ENCODE assay signal across 1 cellular context in genomic region chr19:13118424-13119193, GRCh38.
A peak's percentile ranks its signal among the peaks of the same experiment; 100 is the strongest.
TF ChIP-seq lines count a peak whose summit lies in the region.

No MANE protein-coding gene starts in this region.

TF ChIP-seq in HEK293, 187 proteins besides CTCF, POLR2A, EP300 and RAD21 (continued from another document):
- TF ChIP-seq AEBP2 (tag by site-specific recombination; IDR thresholded peaks at IDR 0.05; ENCODE audit: borderline replicate concordance) (no peak), KLF7 (tag by site-specific recombination; IDR thresholded peaks at IDR 0.05; ENCODE audit: borderline replicate concordance) (0 out of 2 replicates have a peak, but pooled peaks have one; percentile 41), ZNF544 (tag by site-specific recombination; IDR thresholded peaks at IDR 0.05) (no peak), ZNF561 (tag by site-specific recombination; IDR thresholded peaks at IDR 0.05; ENCODE audit: borderline replicate concordance) (peak; percentile 28; the same call in 1 of the 2 replicates), ZSCAN30 (tag by site-specific recombination; IDR thresholded peaks at IDR 0.05) (no peak), ZNF202 (tag by site-specific recombination; IDR thresholded peaks at IDR 0.05; ENCODE audit: borderline replicate concordance) (no peak), PRDM10 (tag by site-specific recombination; IDR thresholded peaks at IDR 0.05) (peak; percentile 42; the same call in 1 of the 2 replicates), MYNN (tag by site-specific recombination; IDR thresholded peaks at IDR 0.05; ENCODE audit: borderline replicate concordance) (no peak), HOXD13 (CRISPR knock-in tag; IDR thresholded peaks at IDR 0.05; ENCODE audit: borderline replicate concordance) (no peak), ZNF133 (tag by site-specific recombination; IDR thresholded peaks at IDR 0.05) (no peak), ZNF629 (tag by site-specific recombination; IDR thresholded peaks at IDR 0.05) (0 out of 2 replicates have a peak, but pooled peaks have one; percentile 36), ZBTB48 (tag by site-specific recombination; IDR thresholded peaks at IDR 0.05) (no peak), ZNF530 (tag by site-specific recombination; IDR thresholded peaks at IDR 0.05; ENCODE audit: low read depth) (no peak), ZNF394 (tag by site-specific recombination; IDR thresholded peaks at IDR 0.05; ENCODE audit: borderline replicate concordance) (no peak), ZNF843 (tag by site-specific recombination; IDR thresholded peaks at IDR 0.05) (peak; percentile 53; the same call in 1 of the 2 replicates), ZBTB6 (tag by site-specific recombination; IDR thresholded peaks at IDR 0.05) (no peak), ZNF366 (tag by site-specific recombination; conservative IDR thresholded peaks at IDR 0.05) (no peak), ZNF248 (tag by site-specific recombination; IDR thresholded peaks at IDR 0.05) (no peak), ZNF24 (tag by site-specific recombination; IDR thresholded peaks at IDR 0.05) (0 out of 2 replicates have a peak, but pooled peaks have one; percentile 15), TCF7L2 (IDR thresholded peaks at IDR 0.05; ENCODE audit: borderline replicate concordance, low read depth, low read length) (no peak), ZNF423 (tag by site-specific recombination; IDR thresholded peaks at IDR 0.05) (no peak), ZNF112 (tag by site-specific recombination; IDR thresholded peaks at IDR 0.05) (no peak), ZBTB21 (tag by site-specific recombination; IDR thresholded peaks at IDR 0.05) (no peak), ZNF132 (tag by site-specific recombination; IDR thresholded peaks at IDR 0.05; ENCODE audit: borderline replicate concordance) (no peak), ZNF792 (tag by site-specific recombination; IDR thresholded peaks at IDR 0.05) (no peak), ZNF549 (tag by site-specific recombination; IDR thresholded peaks at IDR 0.05) (no peak), SETDB1 (IDR thresholded peaks at IDR 0.05; ENCODE audit: insufficient read length, low read length) (no peak), ZNF157 (tag by site-specific recombination; IDR thresholded peaks at IDR 0.05) (peak; percentile 29; the same call in 1 of the 2 replicates), ZNF404 (tag by site-specific recombination; IDR thresholded peaks at IDR 0.05) (no peak), ZNF777 (tag by site-specific recombination; IDR thresholded peaks at IDR 0.05; ENCODE audit: borderline replicate concordance) (no peak)
- TF ChIP-seq, protein P1, sequence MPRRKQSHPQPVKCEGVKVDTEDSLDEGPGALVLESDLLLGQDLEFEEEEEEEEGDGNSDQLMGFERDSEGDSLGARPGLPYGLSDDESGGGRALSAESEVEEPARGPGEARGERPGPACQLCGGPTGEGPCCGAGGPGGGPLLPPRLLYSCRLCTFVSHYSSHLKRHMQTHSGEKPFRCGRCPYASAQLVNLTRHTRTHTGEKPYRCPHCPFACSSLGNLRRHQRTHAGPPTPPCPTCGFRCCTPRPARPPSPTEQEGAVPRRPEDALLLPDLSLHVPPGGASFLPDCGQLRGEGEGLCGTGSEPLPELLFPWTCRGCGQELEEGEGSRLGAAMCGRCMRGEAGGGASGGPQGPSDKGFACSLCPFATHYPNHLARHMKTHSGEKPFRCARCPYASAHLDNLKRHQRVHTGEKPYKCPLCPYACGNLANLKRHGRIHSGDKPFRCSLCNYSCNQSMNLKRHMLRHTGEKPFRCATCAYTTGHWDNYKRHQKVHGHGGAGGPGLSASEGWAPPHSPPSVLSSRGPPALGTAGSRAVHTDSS (tag by site-specific recombination; IDR thresholded peaks at IDR 0.05): no peak
- TF ChIP-seq, protein P2, sequence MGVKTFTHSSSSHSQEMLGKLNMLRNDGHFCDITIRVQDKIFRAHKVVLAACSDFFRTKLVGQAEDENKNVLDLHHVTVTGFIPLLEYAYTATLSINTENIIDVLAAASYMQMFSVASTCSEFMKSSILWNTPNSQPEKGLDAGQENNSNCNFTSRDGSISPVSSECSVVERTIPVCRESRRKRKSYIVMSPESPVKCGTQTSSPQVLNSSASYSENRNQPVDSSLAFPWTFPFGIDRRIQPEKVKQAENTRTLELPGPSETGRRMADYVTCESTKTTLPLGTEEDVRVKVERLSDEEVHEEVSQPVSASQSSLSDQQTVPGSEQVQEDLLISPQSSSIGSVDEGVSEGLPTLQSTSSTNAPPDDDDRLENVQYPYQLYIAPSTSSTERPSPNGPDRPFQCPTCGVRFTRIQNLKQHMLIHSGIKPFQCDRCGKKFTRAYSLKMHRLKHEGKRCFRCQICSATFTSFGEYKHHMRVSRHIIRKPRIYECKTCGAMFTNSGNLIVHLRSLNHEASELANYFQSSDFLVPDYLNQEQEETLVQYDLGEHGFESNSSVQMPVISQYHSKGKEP (tag by site-specific recombination; IDR thresholded peaks at IDR 0.05): no peak
- TF ChIP-seq, protein P3, sequence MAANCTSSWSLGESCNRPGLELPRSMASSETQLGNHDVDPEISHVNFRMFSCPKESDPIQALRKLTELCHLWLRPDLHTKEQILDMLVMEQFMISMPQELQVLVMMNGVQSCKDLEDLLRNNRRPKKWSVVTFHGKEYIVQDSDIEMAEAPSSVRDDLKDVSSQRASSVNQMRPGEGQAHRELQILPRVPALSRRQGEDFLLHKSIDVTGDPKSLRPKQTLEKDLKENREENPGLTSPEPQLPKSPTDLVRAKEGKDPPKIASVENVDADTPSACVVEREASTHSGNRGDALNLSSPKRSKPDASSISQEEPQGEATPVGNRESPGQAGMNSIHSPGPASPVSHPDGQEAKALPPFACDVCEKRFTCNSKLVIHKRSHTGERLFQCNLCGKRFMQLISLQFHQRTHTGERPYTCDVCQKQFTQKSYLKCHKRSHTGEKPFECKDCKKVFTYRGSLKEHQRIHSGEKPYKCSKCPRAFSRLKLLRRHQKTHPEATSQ (tag by site-specific recombination; IDR thresholded peaks at IDR 0.05): no peak
- TF ChIP-seq, protein P4, sequence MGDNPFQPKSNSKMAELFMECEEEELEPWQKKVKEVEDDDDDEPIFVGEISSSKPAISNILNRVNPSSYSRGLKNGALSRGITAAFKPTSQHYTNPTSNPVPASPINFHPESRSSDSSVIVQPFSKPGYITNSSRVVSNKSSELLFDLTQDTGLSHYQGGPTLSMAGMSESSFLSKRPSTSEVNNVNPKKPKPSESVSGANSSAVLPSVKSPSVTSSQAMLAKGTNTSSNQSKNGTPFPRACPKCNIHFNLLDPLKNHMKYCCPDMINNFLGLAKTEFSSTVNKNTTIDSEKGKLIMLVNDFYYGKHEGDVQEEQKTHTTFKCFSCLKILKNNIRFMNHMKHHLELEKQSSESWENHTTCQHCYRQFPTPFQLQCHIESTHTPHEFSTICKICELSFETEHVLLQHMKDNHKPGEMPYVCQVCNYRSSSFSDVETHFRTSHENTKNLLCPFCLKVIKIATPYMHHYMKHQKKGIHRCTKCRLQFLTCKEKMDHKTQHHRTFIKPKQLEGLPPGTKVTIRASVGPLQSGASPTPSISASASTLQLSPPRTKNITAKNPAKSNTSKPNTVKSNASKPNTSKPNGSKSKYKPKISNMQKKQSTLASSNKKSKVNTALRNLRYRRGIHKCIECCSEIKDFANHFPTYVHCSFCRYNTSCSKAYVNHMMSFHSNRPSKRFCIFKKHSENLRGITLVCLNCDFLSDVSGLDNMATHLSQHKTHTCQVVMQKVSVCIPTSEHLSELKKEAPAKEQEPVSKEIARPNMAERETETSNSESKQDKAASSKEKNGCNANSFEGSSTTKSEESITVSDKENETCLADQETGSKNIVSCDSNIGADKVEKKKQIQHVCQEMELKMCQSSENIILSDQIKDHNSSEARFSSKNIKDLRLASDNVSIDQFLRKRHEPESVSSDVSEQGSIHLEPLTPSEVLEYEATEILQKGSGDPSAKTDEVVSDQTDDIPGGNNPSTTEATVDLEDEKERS (tag by site-specific recombination; IDR thresholded peaks at IDR 0.05): no peak
